Comparison of ENCODE assay signal across 8 cellular contexts in the genomic region with DNA sequence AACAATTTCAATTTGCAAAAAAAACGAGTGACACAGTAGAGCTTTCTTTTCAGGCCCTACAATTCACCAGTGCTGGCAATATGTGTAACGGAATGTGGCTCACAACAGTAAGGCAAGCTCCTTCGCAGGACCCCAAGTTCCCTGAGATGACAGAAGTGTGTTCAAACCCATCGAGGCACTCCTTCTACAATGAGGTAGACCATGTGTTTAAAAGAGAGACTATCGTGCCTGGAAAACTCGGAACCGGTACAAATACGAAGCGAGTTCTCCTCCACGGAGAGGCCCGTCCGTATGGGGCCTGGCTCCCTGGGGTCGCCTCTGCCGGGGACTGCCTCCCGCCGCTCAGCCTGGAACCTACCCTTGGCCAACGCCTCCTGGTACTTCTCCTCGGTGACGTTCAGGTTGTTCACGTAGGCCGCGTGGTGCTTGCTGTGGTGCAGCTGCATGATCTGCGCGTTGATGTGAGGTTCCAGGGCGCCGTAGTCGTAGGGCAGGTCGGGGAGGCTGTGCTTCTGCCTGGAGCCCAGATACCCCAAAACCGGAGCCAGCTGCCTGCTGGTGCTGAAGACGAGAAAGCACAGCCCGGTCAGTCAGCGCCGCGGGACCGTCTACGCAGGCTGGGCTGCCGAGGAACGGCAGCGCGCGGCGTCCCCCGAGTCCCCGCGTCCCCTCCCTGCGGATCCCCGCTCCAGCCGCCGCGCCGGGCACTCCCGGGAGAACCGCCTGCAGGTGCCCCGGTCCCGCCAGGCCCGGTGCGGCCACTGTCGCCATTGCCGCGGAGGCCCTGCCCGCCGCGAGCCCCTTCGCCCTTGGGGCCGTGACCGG. TPM values are rescaled to one million over a fixed set of nuclear protein-coding genes. Genes with fewer than 3 reads are reported as not detected.
DNase-seq lines count a peak whose midpoint lies in the region; ATAC-seq and TF ChIP-seq lines count a peak whose summit lies in the region.

No MANE protein-coding gene starts in this region.

- WGBS in thymus = 3% methylated on average over 66 of the region's 66 CpGs

- TF ChIP-seq CTCF in C4-2B (conservative IDR thresholded peaks at IDR 0.05) (no peak), Peyer's patch (IDR thresholded peaks at IDR 0.05) (no peak)

- H3K27ac ChIP-seq in C4-2B (peak overlapping the region; percentile 83), Peyer's patch (peak overlapping the region; percentile 95 to 99 (median 98)), thymus (ENCODE audit: low read depth) (peak overlapping the region; percentile 100)

- DNase-seq in Peyer's patch (peak; percentile 65 to 83 (median 77)), activated gamma-delta T cell treated with Interleukin-2 at 50 U/mL for 16 hours (peak; percentile 45), globus pallidus (ENCODE audit: low spot score) (peak; percentile 31), occipital lobe (lab: John Stamatoyannopoulos, UW) (peak; percentile 39)

- H3K36me3 ChIP-seq in Peyer's patch (peaks cover 0 to 24% (median 0%) of the 10 kb centered on the region in 3 donors), thymus (ENCODE audit: control insufficient read depth, insufficient read depth) (peaks cover 9% of the 10 kb centered on the region)

- H3K4me3 ChIP-seq in Peyer's patch (peak overlapping the region; percentile 84 to 98 (median 94)), thymus (ENCODE audit: low read length) (peak overlapping the region; percentile 86)

- H3K27me3 ChIP-seq in Peyer's patch (no peaks in the 10 kb centered on the region), thymus (ENCODE audit: control insufficient read depth, insufficient read depth) (no peaks in the 10 kb centered on the region)

- peaks cover 0 to 30% (median 3%) of the 10 kb centered on the region in 4 donors for H3K4me1 ChIP-seq in Peyer's patch
- H3K4me1 ChIP-seq in thymus (ENCODE audit: control insufficient read depth, insufficient read depth, low read length) = peaks cover 12% of the 10 kb centered on the region

- H3K9me3 ChIP-seq in Peyer's patch = no peaks in the 10 kb centered on the region
- no peaks in the 10 kb centered on the region for H3K9me3 ChIP-seq in thymus (ENCODE audit: control insufficient read depth)

- ATAC-seq in GM19438 (IDR thresholded peaks at IDR 0.05; ENCODE audit: low read depth, unreplicated experiment) (peak; percentile 37), HG03520 (IDR thresholded peaks at IDR 0.05; ENCODE audit: unreplicated experiment) (peak; percentile 36)

- no peak for TF ChIP-seq POLR2A in Peyer's patch (IDR thresholded peaks at IDR 0.05)

RNA-seq across cellular contexts. Expression of gene SOD2, which starts 0.5 kb away (rescaled TPM):
- total RNA-seq in Peyer's patch (100 to 1,000 TPM in 2 of 4 donors, 10 to 100 TPM in 2; 85.0 to 156 (median 103) TPM), occipital lobe (75.2 TPM)
- polyA plus RNA-seq in thymus = 759 TPM

RNA-seq across cellular contexts. Expression of gene WTAP, which starts 34.8 kb away (rescaled TPM):
- total RNA-seq in Peyer's patch (100 to 1,000 TPM in 1 of 4 donors, 10 to 100 TPM in 3; 65.0 to 105 (median 88.5) TPM), occipital lobe (147 TPM)
- polyA plus RNA-seq in thymus = 141 TPM

Comparison
In these comparisons a context has a peak if more than half of its experiments do, and no peak if none do; other contexts are left out.
1. Peak in every context shown above with its lines: DNase-seq, ATAC-seq, H3K4me3 ChIP-seq and H3K27ac ChIP-seq.